Comparison of ENCODE assay signal across 14 cellular contexts in the genomic region with DNA sequence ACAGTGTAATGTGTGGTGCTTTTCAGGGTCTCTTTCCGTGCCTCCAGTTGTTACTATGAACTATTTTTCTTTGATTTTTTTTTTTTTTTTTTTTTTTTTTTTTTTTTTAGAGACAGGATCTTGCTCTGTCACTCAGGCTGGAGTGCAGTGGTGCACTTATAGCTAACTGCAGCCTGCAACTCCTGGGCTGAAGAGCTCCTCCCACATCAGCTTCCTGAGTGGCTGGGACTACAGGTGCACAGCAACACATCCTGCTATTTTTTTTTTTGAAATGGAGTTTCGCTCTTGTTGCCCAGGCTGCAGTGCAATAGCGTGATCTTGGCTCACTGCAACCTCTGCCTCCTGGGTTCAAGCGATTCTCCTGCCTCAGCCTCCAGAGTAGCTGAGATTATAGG. TPM values are rescaled to one million over a fixed set of nuclear protein-coding genes. Genes with fewer than 3 reads are reported as not detected.
DNase-seq lines count a peak whose midpoint lies in the region; ATAC-seq lines count a peak whose summit lies in the region.
"Not testable (repeated sequence)": the region's sequence is repeated elsewhere in the genome, so short reads cannot be mapped to it uniquely, and the experiment has no call there.
"Had no signal": no experiment of that assay in that cellular context is flagged by ENCODE, and none has a peak within 500 bp of the region (broad histone marks: within the 10 kb centered on the region; RNA-seq: fewer than 3 reads in every experiment).

No MANE protein-coding gene starts in this region.

- ATAC-seq in GM18861 (IDR thresholded peaks at IDR 0.05; ENCODE audit: unreplicated experiment) (peak; percentile 65), GM21515 (IDR thresholded peaks at IDR 0.05; ENCODE audit: unreplicated experiment) (peak; percentile 78), HG03066 (IDR thresholded peaks at IDR 0.05; ENCODE audit: low read depth, unreplicated experiment) (peak; percentile 59)
- peak; percentile 64 for ATAC-seq in activated CD8-positive, alpha-beta memory T cell treated with anti-CD3 and anti-CD28 coated beads, Interleukin-2, amount 10 ng/mL, durations not matched to agents 7 days and 5 days
- ATAC-seq in naive thymus-derived CD8-positive, alpha-beta T cell: peak; percentile 29 to 84

- peaks cover 22% of the 10 kb centered on the region for H3K4me1 Mint-ChIP-seq in activated CD8-positive, alpha-beta memory T cell treated with anti-CD3 and anti-CD28 coated beads, Interleukin-2, amount 10 ng/mL, durations not matched to agents 7 days and 5 days
- peaks cover 0 to 43% (median 9%) of the 10 kb centered on the region in 4 donors for H3K4me1 Mint-ChIP-seq in naive thymus-derived CD8-positive, alpha-beta T cell

- not testable (repeated sequence) for H3K36me3 Mint-ChIP-seq in activated CD8-positive, alpha-beta memory T cell treated with anti-CD3 and anti-CD28 coated beads, Interleukin-2, amount 10 ng/mL, durations not matched to agents 7 days and 5 days; naive thymus-derived CD8-positive, alpha-beta T cell

- H3K9me3 Mint-ChIP-seq in activated CD8-positive, alpha-beta memory T cell treated with anti-CD3 and anti-CD28 coated beads, Interleukin-2, amount 10 ng/mL, durations not matched to agents 7 days and 5 days (ENCODE audit: low read depth): not testable (repeated sequence)
- peaks cover 0 to 14% (median 0%) of the 10 kb centered on the region in 9 donors for H3K9me3 Mint-ChIP-seq in naive thymus-derived CD8-positive, alpha-beta T cell

- CTCF ChIA-PET in activated CD8-positive, alpha-beta memory T cell treated with anti-CD3 and anti-CD28 coated beads, Interleukin-2, amount 10 ng/mL, durations not matched to agents 7 days and 5 days (lab: Charles Lee): interaction anchor here (0.8 kb wide), 1 partner anchor 43 kb away, joined by 4 read pairs; no protein-coding TSS in a partner anchor

- H3K27ac Mint-ChIP-seq in activated CD8-positive, alpha-beta memory T cell treated with anti-CD3 and anti-CD28 coated beads, Interleukin-2, amount 10 ng/mL, durations not matched to agents 7 days and 5 days: not testable (repeated sequence)
- H3K27ac Mint-ChIP-seq in naive thymus-derived CD8-positive, alpha-beta T cell: peak overlapping the region in 5 of 10 donors; percentile 64 to 91 (median 85)

- not testable (repeated sequence) for H3K4me3 Mint-ChIP-seq in activated CD8-positive, alpha-beta memory T cell treated with anti-CD3 and anti-CD28 coated beads, Interleukin-2, amount 10 ng/mL, durations not matched to agents 7 days and 5 days
- H3K4me3 Mint-ChIP-seq in naive thymus-derived CD8-positive, alpha-beta T cell: peak overlapping the region in 4 of 10 donors; percentile 8 to 68 (median 58)

- H3K27me3 Mint-ChIP-seq in activated CD8-positive, alpha-beta memory T cell treated with anti-CD3 and anti-CD28 coated beads, Interleukin-2, amount 10 ng/mL, durations not matched to agents 7 days and 5 days: not testable (repeated sequence)
- peaks cover 0 to 23% (median 0%) of the 10 kb centered on the region in 5 donors for H3K27me3 Mint-ChIP-seq in naive thymus-derived CD8-positive, alpha-beta T cell

- DNase-seq in COLO668 (lab: John Stamatoyannopoulos, UW; ENCODE audit: unreplicated experiment) (peak; percentile 40), NCI-H146 (lab: John Stamatoyannopoulos, UW) (peak; percentile 13), NCI-H82 (lab: John Stamatoyannopoulos, UW) (peak; percentile 61)
- peak; percentile 59 for DNase-seq in activated CD8-positive, alpha-beta memory T cell treated with anti-CD3 and anti-CD28 coated beads, Interleukin-2, amount 10 ng/mL, durations not matched to agents 7 days and 5 days
- DNase-seq in naive thymus-derived CD8-positive, alpha-beta T cell: peak in 3 of 10 donors; percentile 7 to 83 (median 26)

- POLR2A ChIA-PET in naive thymus-derived CD8-positive, alpha-beta T cell (lab: Charles Lee): interaction anchor here (0.6 to 2.6 kb wide), 9 partner anchors 33 to 925 kb away, joined by 3 to 14 read pairs (median 5); a partner anchor contains a TSS

RNA-seq across cellular contexts. Expression of a gene that starts 14.4 kb away (rescaled TPM):
- under 1 TPM; 0.23 to 0.32 TPM for total RNA-seq in activated CD8-positive, alpha-beta memory T cell treated with anti-CD3 and anti-CD28 coated beads, Interleukin-2, amount 10 ng/mL, durations not matched to agents 7 days and 5 days
- 1 to 10 TPM; 1.8 to 1.9 TPM for total RNA-seq in naive thymus-derived CD8-positive, alpha-beta T cell
- polyA plus RNA-seq in naive thymus-derived CD8-positive, alpha-beta T cell: not detected
- total RNA-seq: foreskin keratinocyte had no signal
- polyA plus RNA-seq: foreskin keratinocyte had no signal

RNA-seq across cellular contexts. Expression of a gene that starts 34.2 kb away (rescaled TPM):
- total RNA-seq in activated CD8-positive, alpha-beta memory T cell treated with anti-CD3 and anti-CD28 coated beads, Interleukin-2, amount 10 ng/mL, durations not matched to agents 7 days and 5 days: 1,000 to 10,000 TPM; 1,010 to 1,163 TPM
- 1,000 to 10,000 TPM; 1,560 to 1,585 TPM for total RNA-seq in naive thymus-derived CD8-positive, alpha-beta T cell
- 1,000 to 10,000 TPM; 1,167 to 1,584 (median 1,521) TPM for polyA plus RNA-seq in naive thymus-derived CD8-positive, alpha-beta T cell

RNA-seq across cellular contexts. Expression of a gene that starts 48.7 kb away (rescaled TPM):
- not detected for total RNA-seq in activated CD8-positive, alpha-beta memory T cell treated with anti-CD3 and anti-CD28 coated beads, Interleukin-2, amount 10 ng/mL, durations not matched to agents 7 days and 5 days
- not detected for total RNA-seq in naive thymus-derived CD8-positive, alpha-beta T cell
- polyA plus RNA-seq in naive thymus-derived CD8-positive, alpha-beta T cell: not detected
- total RNA-seq: aorta, epithelial cell of proximal tubule, foreskin keratinocyte, hepatocyte, upper lobe of left lung had no signal
- polyA plus RNA-seq: BJ, foreskin keratinocyte, hepatocyte had no signal

RNA-seq across cellular contexts. Expression of a gene that starts 51.1 kb away (rescaled TPM):
- 10 to 100 TPM; 26.3 to 32.9 TPM for total RNA-seq in activated CD8-positive, alpha-beta memory T cell treated with anti-CD3 and anti-CD28 coated beads, Interleukin-2, amount 10 ng/mL, durations not matched to agents 7 days and 5 days
- total RNA-seq in naive thymus-derived CD8-positive, alpha-beta T cell: 10 to 100 TPM; 24.1 to 34.5 TPM
- 10 to 100 TPM; 35.4 to 47.0 (median 35.5) TPM for polyA plus RNA-seq in naive thymus-derived CD8-positive, alpha-beta T cell
